In the genomic region with DNA sequence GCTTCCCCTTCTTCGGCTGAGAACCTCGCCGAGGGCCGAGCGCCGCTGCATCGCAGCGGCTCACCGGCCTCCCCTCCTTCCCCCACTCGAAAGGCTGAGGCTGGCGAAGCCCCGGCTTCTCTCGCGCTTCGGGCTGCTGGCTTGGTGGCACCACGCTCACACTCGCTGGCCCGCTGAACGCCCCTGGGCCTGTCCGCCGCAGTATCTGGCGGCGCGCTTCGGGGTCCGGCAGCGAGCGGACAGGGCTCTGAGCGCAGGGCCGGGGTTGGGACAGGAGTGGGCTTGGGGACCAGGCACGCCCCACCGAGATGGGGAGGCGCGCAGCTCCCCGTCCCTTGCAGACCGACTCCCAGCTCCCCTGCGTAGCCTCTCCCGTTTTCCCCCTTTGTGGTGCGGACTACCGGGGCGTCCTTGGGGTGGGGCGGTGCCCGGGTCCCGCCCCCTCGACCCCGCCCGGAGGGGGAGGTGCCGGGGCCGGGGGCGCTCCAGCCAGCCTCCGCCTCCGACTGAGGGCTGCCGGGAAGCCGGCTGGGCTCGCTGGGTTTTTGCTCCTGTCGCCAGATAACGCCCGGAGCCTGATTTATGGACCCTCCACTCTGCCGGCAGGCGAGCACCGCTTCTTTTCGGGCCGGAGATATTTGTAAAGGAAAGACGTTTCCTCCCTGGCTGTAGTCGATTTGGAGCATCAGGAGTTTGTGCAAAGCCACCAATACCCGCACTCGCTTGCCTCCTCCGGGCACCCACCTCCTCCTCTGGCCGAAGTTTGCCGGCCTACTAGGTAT, we compare ENCODE assay signal across 1 cellular context.
TF ChIP-seq lines count a peak whose summit lies in the region.

No MANE protein-coding gene starts in this region.

TF ChIP-seq in neural cell, 6 proteins besides CTCF, POLR2A, EP300 and RAD21:
- TF ChIP-seq, protein P1, sequence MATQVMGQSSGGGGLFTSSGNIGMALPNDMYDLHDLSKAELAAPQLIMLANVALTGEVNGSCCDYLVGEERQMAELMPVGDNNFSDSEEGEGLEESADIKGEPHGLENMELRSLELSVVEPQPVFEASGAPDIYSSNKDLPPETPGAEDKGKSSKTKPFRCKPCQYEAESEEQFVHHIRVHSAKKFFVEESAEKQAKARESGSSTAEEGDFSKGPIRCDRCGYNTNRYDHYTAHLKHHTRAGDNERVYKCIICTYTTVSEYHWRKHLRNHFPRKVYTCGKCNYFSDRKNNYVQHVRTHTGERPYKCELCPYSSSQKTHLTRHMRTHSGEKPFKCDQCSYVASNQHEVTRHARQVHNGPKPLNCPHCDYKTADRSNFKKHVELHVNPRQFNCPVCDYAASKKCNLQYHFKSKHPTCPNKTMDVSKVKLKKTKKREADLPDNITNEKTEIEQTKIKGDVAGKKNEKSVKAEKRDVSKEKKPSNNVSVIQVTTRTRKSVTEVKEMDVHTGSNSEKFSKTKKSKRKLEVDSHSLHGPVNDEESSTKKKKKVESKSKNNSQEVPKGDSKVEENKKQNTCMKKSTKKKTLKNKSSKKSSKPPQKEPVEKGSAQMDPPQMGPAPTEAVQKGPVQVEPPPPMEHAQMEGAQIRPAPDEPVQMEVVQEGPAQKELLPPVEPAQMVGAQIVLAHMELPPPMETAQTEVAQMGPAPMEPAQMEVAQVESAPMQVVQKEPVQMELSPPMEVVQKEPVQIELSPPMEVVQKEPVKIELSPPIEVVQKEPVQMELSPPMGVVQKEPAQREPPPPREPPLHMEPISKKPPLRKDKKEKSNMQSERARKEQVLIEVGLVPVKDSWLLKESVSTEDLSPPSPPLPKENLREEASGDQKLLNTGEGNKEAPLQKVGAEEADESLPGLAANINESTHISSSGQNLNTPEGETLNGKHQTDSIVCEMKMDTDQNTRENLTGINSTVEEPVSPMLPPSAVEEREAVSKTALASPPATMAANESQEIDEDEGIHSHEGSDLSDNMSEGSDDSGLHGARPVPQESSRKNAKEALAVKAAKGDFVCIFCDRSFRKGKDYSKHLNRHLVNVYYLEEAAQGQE (IDR thresholded peaks at IDR 0.05; ENCODE audit: borderline replicate concordance): no peak
- TF ChIP-seq EZH2 (IDR thresholded peaks at IDR 0.05; ENCODE audit: borderline replicate concordance, insufficient read depth, low read length, poor library complexity, severe bottlenecking) (peak; percentile 75), POLR2AphosphoS5 (IDR thresholded peaks at IDR 0.05) (peak; percentile 6), SMC3 (conservative IDR thresholded peaks at IDR 0.05; ENCODE audit: poor library complexity) (no peak)
